In genomic region chr3:48466386-48467109, GRCh38 we compare ENCODE assay signal across 8 cellular contexts. TPM values are rescaled to one million over a fixed set of nuclear protein-coding genes. Genes with fewer than 3 reads are reported as not detected.
DNase-seq lines count a peak whose midpoint lies in the region; ATAC-seq, FAIRE-seq and TF ChIP-seq lines count a peak whose summit lies in the region.

No MANE protein-coding gene starts in this region.

- H3K9me3 Mint-ChIP-seq in activated CD8-positive, alpha-beta T cell treated with anti-CD3 and anti-CD28 coated beads for 36 hours, result no peaks in the 10 kb centered on the region

- peaks cover 46% of the 10 kb centered on the region for H3K36me3 Mint-ChIP-seq in activated CD8-positive, alpha-beta T cell treated with anti-CD3 and anti-CD28 coated beads for 36 hours (ENCODE audit: low read depth)

- H3K4me1 Mint-ChIP-seq in activated CD8-positive, alpha-beta T cell treated with anti-CD3 and anti-CD28 coated beads for 36 hours (ENCODE audit: low read depth), result peaks cover 44% of the 10 kb centered on the region

- TF ChIP-seq CTCF in activated CD8-positive, alpha-beta T cell treated with anti-CD3 and anti-CD28 coated beads for 36 hours (IDR thresholded peaks at IDR 0.05), result no peak
- TF ChIP-seq CTCF in foreskin fibroblast (IDR thresholded peaks at IDR 0.05; ENCODE audit: low read depth, low read length), result no peak

- intact Hi-C loops in activated CD8-positive, alpha-beta T cell treated with anti-CD3 and anti-CD28 coated beads for 36 hours (cut with micrococcal nuclease), result no loop called here
- intact Hi-C loops in posterior vena cava (cut with DNase I), result loop anchor here (2.0 to 10.0 kb wide), 2 partner anchors 80 to 218 kb away; partner anchors contain the start of gene NCKIPSD (in 1 of the 2)

- ATAC-seq in HG03097 (IDR thresholded peaks at IDR 0.05; ENCODE audit: low FRiP score, unreplicated experiment), result peak; percentile 6
- ATAC-seq in activated CD8-positive, alpha-beta T cell treated with anti-CD3 and anti-CD28 coated beads for 36 hours, result peak; percentile 22

- H3K27ac Mint-ChIP-seq in activated CD8-positive, alpha-beta T cell treated with anti-CD3 and anti-CD28 coated beads for 36 hours, result peak overlapping the region; percentile 96

- H3K4me3 Mint-ChIP-seq in activated CD8-positive, alpha-beta T cell treated with anti-CD3 and anti-CD28 coated beads for 36 hours, result peak overlapping the region; percentile 87

- H3K4me3 ChIP-seq in foreskin fibroblast (ENCODE audit: low read depth in 1 of 2, low read length in 2 of 2), result peak overlapping the region; percentile 42 to 73

- POLR2A ChIA-PET in activated CD8-positive, alpha-beta T cell treated with anti-CD3 and anti-CD28 coated beads for 36 hours (lab: Charles Lee), result interaction anchor here (0.6 to 4.2 kb wide), 17 partner anchors 9 to 226 kb away, joined by 3 to 32 read pairs (median 4); partner anchors contain the start of genes ATRIP, NME6, TMA7 and ZNF589

- CTCF ChIA-PET in activated CD8-positive, alpha-beta T cell treated with anti-CD3 and anti-CD28 coated beads for 36 hours (lab: Charles Lee), result interaction anchor here (0.7 to 4.3 kb wide), 7 partner anchors 21 to 219 kb away, joined by 3 to 18 read pairs (median 6); partner anchors contain the start of gene NCKIPSD

- H3K27me3 Mint-ChIP-seq in activated CD8-positive, alpha-beta T cell treated with anti-CD3 and anti-CD28 coated beads for 36 hours, result no peaks in the 10 kb centered on the region

- peak; percentile 46 for FAIRE-seq in GM18507 (lab: Jason Lieb, UNC)

- peak; percentile 14 for DNase-seq in GM18507 (ENCODE audit: extremely low spot score, insufficient read length, low read depth)
- peak; percentile 56 for DNase-seq in activated CD8-positive, alpha-beta T cell treated with anti-CD3 and anti-CD28 coated beads for 36 hours
- DNase-seq in foreskin fibroblast, result peak in 1 of 2 donors; percentile 32
- peak; percentile 84 for DNase-seq in posterior vena cava (ENCODE audit: low spot score)
- DNase-seq in NCI-H82 treated with DMSO at 0.1 percent for 48 hours (lab: John Stamatoyannopoulos, UW; ENCODE audit: unreplicated experiment), result no peak
- no peak for DNase-seq in putamen (ENCODE audit: low spot score)
- no peak for DNase-seq in hippocampal formation (lab: John Stamatoyannopoulos, UW)

RNA-seq across cellular contexts. Expression of gene ATRIP, which starts 20.0 kb away (rescaled TPM):
- 10 to 100 TPM; 12.4 to 15.0 TPM for total RNA-seq in activated CD8-positive, alpha-beta T cell treated with anti-CD3 and anti-CD28 coated beads for 36 hours
- total RNA-seq in posterior vena cava, result 1 to 10 TPM; 6.2 to 6.3 TPM

RNA-seq across cellular contexts. Expression of gene TMA7, which starts 26.5 kb away (rescaled TPM):
- total RNA-seq in activated CD8-positive, alpha-beta T cell treated with anti-CD3 and anti-CD28 coated beads for 36 hours, result 100 to 1,000 TPM; 312 to 334 TPM
- 100 to 1,000 TPM; 112 to 178 TPM for total RNA-seq in posterior vena cava

RNA-seq across cellular contexts. Expression of gene CCDC51, which starts 26.6 kb away (rescaled TPM):
- 10 to 100 TPM; 25.3 to 28.3 TPM for total RNA-seq in activated CD8-positive, alpha-beta T cell treated with anti-CD3 and anti-CD28 coated beads for 36 hours
- 10 to 100 TPM; 13.0 to 16.2 TPM for total RNA-seq in posterior vena cava

RNA-seq across cellular contexts. Expression of gene PLXNB1, which starts 36.7 kb away (rescaled TPM):
- 1 to 10 TPM; 3.7 TPM for total RNA-seq in activated CD8-positive, alpha-beta T cell treated with anti-CD3 and anti-CD28 coated beads for 36 hours
- 10 to 100 TPM; 76.4 to 76.7 TPM for total RNA-seq in posterior vena cava

RNA-seq across cellular contexts. Expression of gene SHISA5, which starts 37.4 kb away (rescaled TPM):
- total RNA-seq in activated CD8-positive, alpha-beta T cell treated with anti-CD3 and anti-CD28 coated beads for 36 hours, result 10 to 100 TPM; 65.9 to 71.4 TPM
- total RNA-seq in posterior vena cava, result 100 to 1,000 TPM; 142 to 147 TPM

Comparison
In these comparisons a context has a peak if more than half of its experiments do, and no peak if none do; other contexts are left out.
1. DNase-seq: peak in GM18507 (single experiment), activated CD8-positive, alpha-beta T cell treated with anti-CD3 and anti-CD28 coated beads for 36 hours (single experiment) and posterior vena cava (single experiment); none in NCI-H82 treated with DMSO at 0.1 percent for 48 hours (single experiment), putamen (single experiment) and hippocampal formation (0 of 2).